In genomic region chr9:128094950-128095544, GRCh38 we compare ENCODE assay signal across 7 cellular contexts. TPM values are rescaled to one million over a fixed set of nuclear protein-coding genes. Genes with fewer than 3 reads are reported as not detected.
DNase-seq lines count a peak whose midpoint lies in the region; ATAC-seq and TF ChIP-seq lines count a peak whose summit lies in the region.

No MANE protein-coding gene starts in this region.

- TF ChIP-seq CTCF in HL-60 (IDR thresholded peaks at IDR 0.05; ENCODE audit: insufficient read depth, low read length) = no peak

- peak overlapping the region; percentile 86 for H3K27ac ChIP-seq in HL-60 (replicated peaks)

- intact Hi-C loops in activated T-helper 1 cell treated with anti-CD3 and anti-CD28 coated beads, Interleukin-12 subunit alpha, Interleukin-12 subunit beta, Interleukin-2, Interleukin-4 antibody, amounts not matched to agents 30 ng/mL and 10 ng/mL and 1 ng/mL, durations not matched to agents 14 hours and 24 hours and 36 hours (cut with micrococcal nuclease) = loop anchor here (1.0 to 2.0 kb wide), 7 partner anchors 11 to 125 kb away; partner anchors contain the start of genes NAIF1 and PTGES2

- H3K27ac Mint-ChIP-seq in activated T-helper 1 cell treated with anti-CD3 and anti-CD28 coated beads, Interleukin-12 subunit alpha, Interleukin-12 subunit beta, Interleukin-2, Interleukin-4 antibody, amounts not matched to agents 30 ng/mL and 10 ng/mL and 1 ng/mL, durations not matched to agents 14 hours and 24 hours and 36 hours = peak overlapping the region; percentile 95
- H3K27ac Mint-ChIP-seq in immature natural killer cell = peak overlapping the region in 5 of 6 donors; percentile 50 to 85 (median 68)
- peak overlapping the region; percentile 93 for H3K27ac Mint-ChIP-seq in stimulated activated memory B cell treated with anti-CD40 and anti-IgM and Interleukin-4, amounts not matched to agents 10 μg/mL and 1 μg/mL and 100 μg/mL, for 72 hours

- no peak overlapping the region for H3K4me3 ChIP-seq in HL-60 (replicated peaks; ENCODE audit: insufficient read depth, low read length)

- no peaks in the 10 kb centered on the region for H3K27me3 Mint-ChIP-seq in activated T-helper 1 cell treated with anti-CD3 and anti-CD28 coated beads, Interleukin-12 subunit alpha, Interleukin-12 subunit beta, Interleukin-2, Interleukin-4 antibody, amounts not matched to agents 30 ng/mL and 10 ng/mL and 1 ng/mL, durations not matched to agents 14 hours and 24 hours and 36 hours (ENCODE audit: insufficient read depth)
- H3K27me3 Mint-ChIP-seq in immature natural killer cell (ENCODE audit: low read depth in 3 of 3) = peaks cover 0 to 1% (median 0%) of the 10 kb centered on the region in 3 donors
- no peaks in the 10 kb centered on the region for H3K27me3 Mint-ChIP-seq in stimulated activated memory B cell treated with anti-CD40 and anti-IgM and Interleukin-4, amounts not matched to agents 10 μg/mL and 1 μg/mL and 100 μg/mL, for 72 hours

- no peaks in the 10 kb centered on the region for H3K9me3 Mint-ChIP-seq in activated T-helper 1 cell treated with anti-CD3 and anti-CD28 coated beads, Interleukin-12 subunit alpha, Interleukin-12 subunit beta, Interleukin-2, Interleukin-4 antibody, amounts not matched to agents 30 ng/mL and 10 ng/mL and 1 ng/mL, durations not matched to agents 14 hours and 24 hours and 36 hours
- H3K9me3 Mint-ChIP-seq in immature natural killer cell = no peaks in the 10 kb centered on the region
- no peaks in the 10 kb centered on the region for H3K9me3 Mint-ChIP-seq in stimulated activated memory B cell treated with anti-CD40 and anti-IgM and Interleukin-4, amounts not matched to agents 10 μg/mL and 1 μg/mL and 100 μg/mL, for 72 hours

- peaks cover 7% of the 10 kb centered on the region for H3K36me3 Mint-ChIP-seq in activated T-helper 1 cell treated with anti-CD3 and anti-CD28 coated beads, Interleukin-12 subunit alpha, Interleukin-12 subunit beta, Interleukin-2, Interleukin-4 antibody, amounts not matched to agents 30 ng/mL and 10 ng/mL and 1 ng/mL, durations not matched to agents 14 hours and 24 hours and 36 hours (ENCODE audit: low read depth)
- no peaks in the 10 kb centered on the region for H3K36me3 Mint-ChIP-seq in immature natural killer cell
- no peaks in the 10 kb centered on the region for H3K36me3 Mint-ChIP-seq in stimulated activated memory B cell treated with anti-CD40 and anti-IgM and Interleukin-4, amounts not matched to agents 10 μg/mL and 1 μg/mL and 100 μg/mL, for 72 hours

- peaks cover 55% of the 10 kb centered on the region for H3K4me1 Mint-ChIP-seq in activated T-helper 1 cell treated with anti-CD3 and anti-CD28 coated beads, Interleukin-12 subunit alpha, Interleukin-12 subunit beta, Interleukin-2, Interleukin-4 antibody, amounts not matched to agents 30 ng/mL and 10 ng/mL and 1 ng/mL, durations not matched to agents 14 hours and 24 hours and 36 hours (ENCODE audit: low read depth)
- peaks cover 55 to 70% of the 10 kb centered on the region in 2 donors for H3K4me1 Mint-ChIP-seq in immature natural killer cell
- H3K4me1 Mint-ChIP-seq in stimulated activated memory B cell treated with anti-CD40 and anti-IgM and Interleukin-4, amounts not matched to agents 10 μg/mL and 1 μg/mL and 100 μg/mL, for 72 hours = peaks cover 43% of the 10 kb centered on the region

- no peaks in the 10 kb centered on the region for H3K27me3 ChIP-seq in HL-60 (ENCODE audit: insufficient read depth, poor library complexity, severe bottlenecking)

- DNase-seq in HL-60 (ENCODE audit: low read depth in 1 of 2, low spot score in 1 of 2) = no peak
- DNase-seq in activated T-helper 1 cell treated with anti-CD3 and anti-CD28 coated beads, Interleukin-12 subunit alpha, Interleukin-12 subunit beta, Interleukin-2, Interleukin-4 antibody, amounts not matched to agents 30 ng/mL and 10 ng/mL and 1 ng/mL, durations not matched to agents 14 hours and 24 hours and 36 hours (ENCODE audit: low spot score) = no peak
- no peak for DNase-seq in immature natural killer cell
- no peak for DNase-seq in NAMALWA (ENCODE audit: low spot score)

- ATAC-seq in stimulated activated memory B cell treated with anti-CD40 and anti-IgM and Interleukin-4, amounts not matched to agents 10 μg/mL and 1 μg/mL and 100 μg/mL, for 72 hours = no peak
- ATAC-seq in GM18868 (IDR thresholded peaks at IDR 0.05; ENCODE audit: unreplicated experiment) (no peak), GM18511 (IDR thresholded peaks at IDR 0.05; ENCODE audit: unreplicated experiment) (no peak)

- no peak overlapping the region for H3K4me3 Mint-ChIP-seq in activated T-helper 1 cell treated with anti-CD3 and anti-CD28 coated beads, Interleukin-12 subunit alpha, Interleukin-12 subunit beta, Interleukin-2, Interleukin-4 antibody, amounts not matched to agents 30 ng/mL and 10 ng/mL and 1 ng/mL, durations not matched to agents 14 hours and 24 hours and 36 hours
- no peak overlapping the region for H3K4me3 Mint-ChIP-seq in immature natural killer cell
- H3K4me3 Mint-ChIP-seq in stimulated activated memory B cell treated with anti-CD40 and anti-IgM and Interleukin-4, amounts not matched to agents 10 μg/mL and 1 μg/mL and 100 μg/mL, for 72 hours = peak overlapping the region; percentile 77

RNA-seq across cellular contexts. Expression of gene SLC25A25, which starts 27.0 kb away (rescaled TPM):
- total RNA-seq in activated T-helper 1 cell treated with anti-CD3 and anti-CD28 coated beads, Interleukin-12 subunit alpha, Interleukin-12 subunit beta, Interleukin-2, Interleukin-4 antibody, amounts not matched to agents 30 ng/mL and 10 ng/mL and 1 ng/mL, durations not matched to agents 14 hours and 24 hours and 36 hours = 13.4 and 13.5 TPM in 2 replicates
- polyA plus RNA-seq in immature natural killer cell = 1 to 10 TPM; 2.8 to 8.8 (median 4.9) TPM

RNA-seq across cellular contexts. Expression of gene NAIF1, which starts 27.9 kb away (rescaled TPM):
- total RNA-seq in activated T-helper 1 cell treated with anti-CD3 and anti-CD28 coated beads, Interleukin-12 subunit alpha, Interleukin-12 subunit beta, Interleukin-2, Interleukin-4 antibody, amounts not matched to agents 30 ng/mL and 10 ng/mL and 1 ng/mL, durations not matched to agents 14 hours and 24 hours and 36 hours = 11.5 and 12.2 TPM in 2 replicates
- polyA plus RNA-seq in immature natural killer cell = 10 to 100 TPM in 2 of 3 donors, 1 to 10 TPM in 1; 5.1 to 17.2 (median 10.5) TPM

RNA-seq across cellular contexts. Expression of gene PTGES2, which starts 32.5 kb away (rescaled TPM):
- 87.7 and 89.2 TPM in 2 replicates for total RNA-seq in activated T-helper 1 cell treated with anti-CD3 and anti-CD28 coated beads, Interleukin-12 subunit alpha, Interleukin-12 subunit beta, Interleukin-2, Interleukin-4 antibody, amounts not matched to agents 30 ng/mL and 10 ng/mL and 1 ng/mL, durations not matched to agents 14 hours and 24 hours and 36 hours
- polyA plus RNA-seq in immature natural killer cell = 10 to 100 TPM; 31.4 to 60.9 (median 56.6) TPM

RNA-seq across cellular contexts. Expression of gene LCN2, which starts 54.2 kb away (rescaled TPM):
- not detected in 2 replicates for total RNA-seq in activated T-helper 1 cell treated with anti-CD3 and anti-CD28 coated beads, Interleukin-12 subunit alpha, Interleukin-12 subunit beta, Interleukin-2, Interleukin-4 antibody, amounts not matched to agents 30 ng/mL and 10 ng/mL and 1 ng/mL, durations not matched to agents 14 hours and 24 hours and 36 hours
- under 1 TPM in 2 of 3 donors, not detected in 1; 0.44 to 0.66 TPM for polyA plus RNA-seq in immature natural killer cell
